ENCODE assay signal across 17 cellular contexts in the genomic region with DNA sequence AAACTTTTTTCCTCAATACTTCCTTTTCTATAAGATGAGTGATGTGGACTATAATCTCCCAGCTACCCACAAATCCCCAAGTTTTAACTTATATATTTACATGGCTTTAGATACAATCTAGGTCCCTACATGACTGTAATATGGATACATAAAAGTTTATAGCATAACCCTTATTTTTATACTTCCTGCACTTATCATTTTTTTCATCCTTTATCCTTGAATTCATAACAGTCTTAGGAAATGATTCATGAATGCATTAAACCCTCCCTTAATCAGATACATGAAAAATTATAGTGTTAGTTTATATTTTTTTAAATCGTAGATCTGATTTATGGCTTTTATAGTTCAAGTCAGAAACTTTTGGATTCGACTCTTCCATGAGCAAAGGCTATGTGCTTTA.
"Had no signal": no experiment of that assay in that cellular context is flagged by ENCODE, and none has a peak within 500 bp of the region (broad histone marks: within the 10 kb centered on the region; RNA-seq: fewer than 3 reads in every experiment).

No MANE protein-coding gene starts in this region.

- DNase-seq: activated B cell treated with CpG ODN at 0.5 μM for 24 hours; activated CD4-positive, alpha-beta T cell treated with anti-CD3 and anti-CD28 coated beads, Interleukin-2, amount 10 ng/mL, durations not matched to agents 24 days and 14 days; activated CD8-positive, alpha-beta memory T cell treated with anti-CD3 and anti-CD28 coated beads for 24 hours; activated naive CD8-positive, alpha-beta T cell treated with anti-CD3 and anti-CD28 coated beads, Interleukin-2, amount 10 ng/mL, durations not matched to agents 7 days and 5 days; activated T-cell treated with anti-CD3 and anti-CD28 coated beads for 4 hours; aorta; effector CD4-positive, alpha-beta T cell; hippocampal formation; kidney glomerular epithelial cell; mesendoderm; posterior cingulate gyrus; stimulated activated CD4-positive, alpha-beta T cell treated with anti-CD3 and anti-CD28 coated beads, Interleukin-1b, Interleukin-23, amount 100 ng/mL, for 48 hours; stimulated activated naive CD4-positive, alpha-beta T cell; substantia nigra; T-helper 17 cell; transverse colon had no signal

- H3K27ac Mint-ChIP-seq: activated B cell treated with CpG ODN at 0.5 μM for 24 hours; activated CD4-positive, alpha-beta T cell treated with anti-CD3 and anti-CD28 coated beads, Interleukin-2, amount 10 ng/mL, durations not matched to agents 24 days and 14 days; activated naive CD8-positive, alpha-beta T cell treated with anti-CD3 and anti-CD28 coated beads, Interleukin-2, amount 10 ng/mL, durations not matched to agents 7 days and 5 days had no signal

- ATAC-seq: T-helper 17 cell had no signal

- H3K4me3 ChIP-seq: right atrium auricular region, transverse colon had no signal

- H3K9me3 Mint-ChIP-seq: activated B cell treated with CpG ODN at 0.5 μM for 24 hours; activated CD4-positive, alpha-beta T cell treated with anti-CD3 and anti-CD28 coated beads, Interleukin-2, amount 10 ng/mL, durations not matched to agents 24 days and 14 days; activated naive CD8-positive, alpha-beta T cell treated with anti-CD3 and anti-CD28 coated beads, Interleukin-2, amount 10 ng/mL, durations not matched to agents 7 days and 5 days had no signal

- H3K27me3 Mint-ChIP-seq: activated B cell treated with CpG ODN at 0.5 μM for 24 hours; activated CD4-positive, alpha-beta T cell treated with anti-CD3 and anti-CD28 coated beads, Interleukin-2, amount 10 ng/mL, durations not matched to agents 24 days and 14 days; activated naive CD8-positive, alpha-beta T cell treated with anti-CD3 and anti-CD28 coated beads, Interleukin-2, amount 10 ng/mL, durations not matched to agents 7 days and 5 days; T-helper 17 cell had no signal

- H3K4me3 Mint-ChIP-seq: activated B cell treated with CpG ODN at 0.5 μM for 24 hours; activated CD4-positive, alpha-beta T cell treated with anti-CD3 and anti-CD28 coated beads, Interleukin-2, amount 10 ng/mL, durations not matched to agents 24 days and 14 days; activated naive CD8-positive, alpha-beta T cell treated with anti-CD3 and anti-CD28 coated beads, Interleukin-2, amount 10 ng/mL, durations not matched to agents 7 days and 5 days; T-helper 17 cell had no signal

- H3K4me1 Mint-ChIP-seq: activated B cell treated with CpG ODN at 0.5 μM for 24 hours had no signal

- H3K27me3 ChIP-seq: right atrium auricular region, transverse colon had no signal

- H3K9me3 ChIP-seq: right atrium auricular region, transverse colon had no signal

- H3K36me3 ChIP-seq: right atrium auricular region, transverse colon had no signal

- H3K27ac ChIP-seq: right atrium auricular region, transverse colon had no signal
